ENCODE assay signal across 1 cellular context in the genomic region with DNA sequence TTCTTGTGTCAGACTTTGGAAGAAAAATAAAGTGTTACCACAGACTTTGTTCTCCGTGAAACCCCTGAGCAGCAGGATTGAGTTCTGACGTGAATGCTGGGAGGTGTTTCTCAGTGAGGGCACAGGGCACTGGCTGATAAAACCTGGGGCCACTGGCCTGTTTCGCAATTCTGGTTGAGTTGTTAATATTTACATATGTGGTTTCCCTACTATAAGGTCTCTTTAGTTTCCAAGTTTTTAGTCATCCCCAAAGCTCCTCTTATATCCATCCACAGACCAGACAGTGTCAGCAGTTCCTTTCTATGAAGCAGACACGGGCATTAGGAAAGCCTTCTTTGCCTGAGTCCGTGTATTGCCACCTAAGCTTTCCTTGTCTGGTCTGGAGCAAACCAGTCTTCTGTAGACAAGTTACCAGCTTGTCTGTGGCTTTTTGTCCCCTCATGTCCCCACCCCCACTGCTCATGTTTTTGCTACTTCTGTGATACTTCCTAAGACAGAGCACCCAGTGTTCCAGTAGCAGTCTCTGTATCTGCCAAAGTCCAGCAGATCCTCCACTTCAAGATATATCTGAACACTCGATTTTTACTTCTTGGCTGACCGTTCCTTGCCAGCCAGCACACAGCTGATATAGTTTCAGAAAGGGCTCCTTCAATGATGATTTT.
TF ChIP-seq lines count a peak whose summit lies in the region.

No MANE protein-coding gene starts in this region.

TF ChIP-seq in HepG2, 621 proteins besides CTCF, POLR2A, EP300 and RAD21 (continued from another document and continues in another):
- no peak for TF ChIP-seq TBL1XR1 (IDR thresholded peaks at IDR 0.05; ENCODE audit: borderline replicate concordance, low read length, partially characterized antibody)
- TF ChIP-seq ZNF747 (CRISPR knock-in tag; IDR thresholded peaks at IDR 0.05; ENCODE audit: borderline replicate concordance) = no peak
- TF ChIP-seq, protein P1, sequence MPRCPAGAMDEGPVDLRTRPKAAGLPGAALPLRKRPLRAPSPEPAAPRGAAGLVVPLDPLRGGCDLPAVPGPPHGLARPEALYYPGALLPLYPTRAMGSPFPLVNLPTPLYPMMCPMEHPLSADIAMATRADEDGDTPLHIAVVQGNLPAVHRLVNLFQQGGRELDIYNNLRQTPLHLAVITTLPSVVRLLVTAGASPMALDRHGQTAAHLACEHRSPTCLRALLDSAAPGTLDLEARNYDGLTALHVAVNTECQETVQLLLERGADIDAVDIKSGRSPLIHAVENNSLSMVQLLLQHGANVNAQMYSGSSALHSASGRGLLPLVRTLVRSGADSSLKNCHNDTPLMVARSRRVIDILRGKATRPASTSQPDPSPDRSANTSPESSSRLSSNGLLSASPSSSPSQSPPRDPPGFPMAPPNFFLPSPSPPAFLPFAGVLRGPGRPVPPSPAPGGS (CRISPR knock-in tag; IDR thresholded peaks at IDR 0.05) = no peak
- peak; percentile 35; the same call in 1 of the 2 replicates for TF ChIP-seq MAFF (IDR thresholded peaks at IDR 0.05; ENCODE audit: low read depth, low read length)
- no peak for TF ChIP-seq ZNF652 (CRISPR knock-in tag; IDR thresholded peaks at IDR 0.05; ENCODE audit: borderline replicate concordance, low read depth)
- peak; percentile 83 for TF ChIP-seq PHF21A (CRISPR knock-in tag; IDR thresholded peaks at IDR 0.05)
- no peak for TF ChIP-seq MLXIP (CRISPR knock-in tag; IDR thresholded peaks at IDR 0.05; ENCODE audit: borderline replicate concordance)
- peak; percentile 62; the same call in 1 of the 2 replicates for TF ChIP-seq HIVEP1 (CRISPR knock-in tag; IDR thresholded peaks at IDR 0.05)
- peak; percentile 63; the same call in 1 of the 2 replicates for TF ChIP-seq THRA (CRISPR knock-in tag; IDR thresholded peaks at IDR 0.05; ENCODE audit: borderline replicate concordance)
- 0 out of 2 replicates have a peak, but pooled peaks have one; percentile 29 for TF ChIP-seq HMG20B (CRISPR knock-in tag; conservative IDR thresholded peaks at IDR 0.05)
- 0 out of 2 replicates have a peak, but pooled peaks have one; percentile 61 for TF ChIP-seq REPIN1 (CRISPR knock-in tag; IDR thresholded peaks at IDR 0.05; ENCODE audit: borderline replicate concordance, low read depth)
- TF ChIP-seq HMGXB3 (CRISPR knock-in tag; IDR thresholded peaks at IDR 0.05; ENCODE audit: borderline replicate concordance) = peak; percentile 59; the same call in 1 of the 2 replicates
- TF ChIP-seq ZNF7 (CRISPR knock-in tag; IDR thresholded peaks at IDR 0.05) = 0 out of 2 replicates have a peak, but pooled peaks have one; percentile 17
- no peak for TF ChIP-seq TCF7L2 (IDR thresholded peaks at IDR 0.05; ENCODE audit: low read depth, low read length)
- TF ChIP-seq ZNF660 (CRISPR knock-in tag; IDR thresholded peaks at IDR 0.05; ENCODE audit: borderline replicate concordance, low read depth) = no peak
- no peak for TF ChIP-seq SMYD3 (CRISPR knock-in tag; IDR thresholded peaks at IDR 0.05)
- peak; percentile 72; the same call in 1 of the 2 replicates for TF ChIP-seq RXRA (CRISPR knock-in tag; IDR thresholded peaks at IDR 0.05)
- peak; percentile 60; the same call in 1 of the 2 replicates for TF ChIP-seq ZNF124 (CRISPR knock-in tag; IDR thresholded peaks at IDR 0.05)
- no peak for TF ChIP-seq CCDC6 (CRISPR knock-in tag; IDR thresholded peaks at IDR 0.05)
- TF ChIP-seq MEIS2 (CRISPR knock-in tag; IDR thresholded peaks at IDR 0.05) = 0 out of 2 replicates have a peak, but pooled peaks have one; percentile 9
- TF ChIP-seq ZFP1 (CRISPR knock-in tag; IDR thresholded peaks at IDR 0.05) = no peak
- TF ChIP-seq ZNF646 (CRISPR knock-in tag; IDR thresholded peaks at IDR 0.05) = no peak
- peak; percentile 60; the same call in 1 of the 2 replicates for TF ChIP-seq HNF1B (CRISPR knock-in tag; IDR thresholded peaks at IDR 0.05)
- peak; percentile 60; the same call in 1 of the 2 replicates for TF ChIP-seq POGZ (CRISPR knock-in tag; IDR thresholded peaks at IDR 0.05)
- TF ChIP-seq ZNF710 (CRISPR knock-in tag; IDR thresholded peaks at IDR 0.05; ENCODE audit: borderline replicate concordance) = peak; percentile 62; the same call in 1 of the 2 replicates
- TF ChIP-seq, protein P2, sequence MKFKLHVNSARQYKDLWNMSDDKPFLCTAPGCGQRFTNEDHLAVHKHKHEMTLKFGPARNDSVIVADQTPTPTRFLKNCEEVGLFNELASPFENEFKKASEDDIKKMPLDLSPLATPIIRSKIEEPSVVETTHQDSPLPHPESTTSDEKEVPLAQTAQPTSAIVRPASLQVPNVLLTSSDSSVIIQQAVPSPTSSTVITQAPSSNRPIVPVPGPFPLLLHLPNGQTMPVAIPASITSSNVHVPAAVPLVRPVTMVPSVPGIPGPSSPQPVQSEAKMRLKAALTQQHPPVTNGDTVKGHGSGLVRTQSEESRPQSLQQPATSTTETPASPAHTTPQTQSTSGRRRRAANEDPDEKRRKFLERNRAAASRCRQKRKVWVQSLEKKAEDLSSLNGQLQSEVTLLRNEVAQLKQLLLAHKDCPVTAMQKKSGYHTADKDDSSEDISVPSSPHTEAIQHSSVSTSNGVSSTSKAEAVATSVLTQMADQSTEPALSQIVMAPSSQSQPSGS (CRISPR knock-in tag; IDR thresholded peaks at IDR 0.05) = peak; percentile 55; the same call in 1 of the 2 replicates
- TF ChIP-seq SALL1 (CRISPR knock-in tag; IDR thresholded peaks at IDR 0.05) = peak; percentile 82
- peak; percentile 59 for TF ChIP-seq PPARG (CRISPR knock-in tag; conservative IDR thresholded peaks at IDR 0.05)
- no peak for TF ChIP-seq KLF13 (CRISPR knock-in tag; IDR thresholded peaks at IDR 0.05)
- peak; percentile 98 for TF ChIP-seq CEBPB (IDR thresholded peaks at IDR 0.05; ENCODE audit: borderline replicate concordance, low read depth, low read length)
